In genomic region chr19:10085641-10086031, GRCh38 we compare ENCODE assay signal across 7 cellular contexts. TPM values are rescaled to one million over a fixed set of nuclear protein-coding genes. Genes with fewer than 3 reads are reported as not detected.
DNase-seq lines count a peak whose midpoint lies in the region; ATAC-seq lines count a peak whose summit lies in the region.

No MANE protein-coding gene starts in this region.

- peaks cover 0 to 17% (median 16%) of the 10 kb centered on the region in 5 donors for H3K4me1 ChIP-seq in subcutaneous abdominal adipose tissue (ENCODE audit: control insufficient read depth in 5 of 5, insufficient read depth in 5 of 5, low read length in 5 of 5)

- H3K27ac ChIP-seq in subcutaneous abdominal adipose tissue (ENCODE audit: low read depth, low read length): peak overlapping the region; percentile 70

- no peaks in the 10 kb centered on the region for H3K27me3 Mint-ChIP-seq in activated T-helper 2 cell treated with anti-CD3 and anti-CD28 coated beads, Interferon-gamma antibody, Interleukin-2, Interleukin-4, amounts not matched to agents 10 μg/mL and 5 μg/mL and 100 μg/mL, durations not matched to agents 14 hours and 24 hours and 36 hours (ENCODE audit: low read depth)
- peaks cover 0 to 2% (median 2%) of the 10 kb centered on the region in 3 donors for H3K27me3 Mint-ChIP-seq in immature natural killer cell (ENCODE audit: low read depth in 3 of 3)

- peak overlapping the region; percentile 62 to 91 (median 87) for H3K4me3 ChIP-seq in subcutaneous abdominal adipose tissue (ENCODE audit: low read depth in 1 of 5, low read length in 5 of 5)

- peaks cover 0 to 14% (median 13%) of the 10 kb centered on the region in 5 donors for H3K36me3 ChIP-seq in subcutaneous abdominal adipose tissue (ENCODE audit: control insufficient read depth in 5 of 5, insufficient read depth in 5 of 5, low read length in 5 of 5)

- peaks cover 0 to 3% (median 0%) of the 10 kb centered on the region in 5 donors for H3K27me3 ChIP-seq in subcutaneous abdominal adipose tissue (ENCODE audit: control insufficient read depth in 5 of 5, insufficient read depth in 4 of 5, low read length in 5 of 5)

- intact Hi-C loops in activated T-helper 2 cell treated with anti-CD3 and anti-CD28 coated beads, Interferon-gamma antibody, Interleukin-2, Interleukin-4, amounts not matched to agents 10 μg/mL and 5 μg/mL and 100 μg/mL, durations not matched to agents 14 hours and 24 hours and 36 hours (cut with micrococcal nuclease): no loop called here

- H3K4me3 Mint-ChIP-seq in activated T-helper 2 cell treated with anti-CD3 and anti-CD28 coated beads, Interferon-gamma antibody, Interleukin-2, Interleukin-4, amounts not matched to agents 10 μg/mL and 5 μg/mL and 100 μg/mL, durations not matched to agents 14 hours and 24 hours and 36 hours (ENCODE audit: low read depth): peak overlapping the region; percentile 81
- H3K4me3 Mint-ChIP-seq in immature natural killer cell: peak overlapping the region; percentile 83 to 91 (median 88)

- ATAC-seq in HG03342 (IDR thresholded peaks at IDR 0.05; ENCODE audit: unreplicated experiment): peak; percentile 3

- H3K9me3 ChIP-seq in subcutaneous abdominal adipose tissue (ENCODE audit: control insufficient read depth in 5 of 5, low read length in 5 of 5): no peaks in the 10 kb centered on the region

- H3K4me1 Mint-ChIP-seq in activated T-helper 2 cell treated with anti-CD3 and anti-CD28 coated beads, Interferon-gamma antibody, Interleukin-2, Interleukin-4, amounts not matched to agents 10 μg/mL and 5 μg/mL and 100 μg/mL, durations not matched to agents 14 hours and 24 hours and 36 hours (ENCODE audit: low read depth): peaks cover 11% of the 10 kb centered on the region
- H3K4me1 Mint-ChIP-seq in immature natural killer cell: peaks cover 9 to 13% of the 10 kb centered on the region in 2 donors

- H3K9ac ChIP-seq in subcutaneous abdominal adipose tissue (ENCODE audit: low read length in 5 of 5): peak overlapping the region in 4 of 5 donors; percentile 82 to 90 (median 86)

- peaks cover 23% of the 10 kb centered on the region for H3K36me3 Mint-ChIP-seq in activated T-helper 2 cell treated with anti-CD3 and anti-CD28 coated beads, Interferon-gamma antibody, Interleukin-2, Interleukin-4, amounts not matched to agents 10 μg/mL and 5 μg/mL and 100 μg/mL, durations not matched to agents 14 hours and 24 hours and 36 hours (ENCODE audit: low read depth)
- H3K36me3 Mint-ChIP-seq in immature natural killer cell: peaks cover 0 to 8% (median 0%) of the 10 kb centered on the region in 3 donors

- peak overlapping the region; percentile 50 for H3K27ac Mint-ChIP-seq in activated T-helper 2 cell treated with anti-CD3 and anti-CD28 coated beads, Interferon-gamma antibody, Interleukin-2, Interleukin-4, amounts not matched to agents 10 μg/mL and 5 μg/mL and 100 μg/mL, durations not matched to agents 14 hours and 24 hours and 36 hours
- H3K27ac Mint-ChIP-seq in immature natural killer cell: peak overlapping the region; percentile 79 to 89 (median 88)

- no peaks in the 10 kb centered on the region for H3K9me3 Mint-ChIP-seq in activated T-helper 2 cell treated with anti-CD3 and anti-CD28 coated beads, Interferon-gamma antibody, Interleukin-2, Interleukin-4, amounts not matched to agents 10 μg/mL and 5 μg/mL and 100 μg/mL, durations not matched to agents 14 hours and 24 hours and 36 hours
- no peaks in the 10 kb centered on the region for H3K9me3 Mint-ChIP-seq in immature natural killer cell

- DNase-seq in activated T-helper 2 cell treated with anti-CD3 and anti-CD28 coated beads, Interferon-gamma antibody, Interleukin-2, Interleukin-4, amounts not matched to agents 10 μg/mL and 5 μg/mL and 100 μg/mL, durations not matched to agents 14 hours and 24 hours and 36 hours (ENCODE audit: low spot score): no peak
- DNase-seq in immature natural killer cell (peak in 1 of 3 donors; percentile 17), LoVo (ENCODE audit: low spot score) (no peak), HK-2 (ENCODE audit: unreplicated experiment) (no peak), T1000 (lab: John Stamatoyannopoulos, UW) (no peak)

RNA-seq across cellular contexts. Expression of gene SHFL, which starts 0.5 kb away (rescaled TPM):
- total RNA-seq in activated T-helper 2 cell treated with anti-CD3 and anti-CD28 coated beads, Interferon-gamma antibody, Interleukin-2, Interleukin-4, amounts not matched to agents 10 μg/mL and 5 μg/mL and 100 μg/mL, durations not matched to agents 14 hours and 24 hours and 36 hours: 56.1 and 56.2 TPM in 2 replicates
- polyA plus RNA-seq in immature natural killer cell: 10 to 100 TPM; 39.4 to 78.4 (median 44.2) TPM

RNA-seq across cellular contexts. Expression of gene ANGPTL6, which starts 16.8 kb away (rescaled TPM):
- total RNA-seq in activated T-helper 2 cell treated with anti-CD3 and anti-CD28 coated beads, Interferon-gamma antibody, Interleukin-2, Interleukin-4, amounts not matched to agents 10 μg/mL and 5 μg/mL and 100 μg/mL, durations not matched to agents 14 hours and 24 hours and 36 hours: 7.7 and 8.0 TPM in 2 replicates
- 1 to 10 TPM in 2 of 3 donors, under 1 TPM in 1; 0.53 to 1.9 (median 1.2) TPM for polyA plus RNA-seq in immature natural killer cell

RNA-seq across cellular contexts. Expression of gene PPAN, which starts 20.5 kb away (rescaled TPM):
- total RNA-seq in activated T-helper 2 cell treated with anti-CD3 and anti-CD28 coated beads, Interferon-gamma antibody, Interleukin-2, Interleukin-4, amounts not matched to agents 10 μg/mL and 5 μg/mL and 100 μg/mL, durations not matched to agents 14 hours and 24 hours and 36 hours: 160 and 162 TPM in 2 replicates
- 10 to 100 TPM; 12.1 to 44.8 (median 18.4) TPM for polyA plus RNA-seq in immature natural killer cell

RNA-seq across cellular contexts. Expression of gene P2RY11, which starts 25.9 kb away (rescaled TPM):
- 41.8 and 46.5 TPM in 2 replicates for total RNA-seq in activated T-helper 2 cell treated with anti-CD3 and anti-CD28 coated beads, Interferon-gamma antibody, Interleukin-2, Interleukin-4, amounts not matched to agents 10 μg/mL and 5 μg/mL and 100 μg/mL, durations not matched to agents 14 hours and 24 hours and 36 hours
- 10 to 100 TPM in 1 of 3 donors, 1 to 10 TPM in 2; 2.6 to 26.7 (median 6.9) TPM for polyA plus RNA-seq in immature natural killer cell

RNA-seq across cellular contexts. Expression of gene EIF3G, which starts 34.1 kb away (rescaled TPM):
- total RNA-seq in activated T-helper 2 cell treated with anti-CD3 and anti-CD28 coated beads, Interferon-gamma antibody, Interleukin-2, Interleukin-4, amounts not matched to agents 10 μg/mL and 5 μg/mL and 100 μg/mL, durations not matched to agents 14 hours and 24 hours and 36 hours: 303 and 306 TPM in 2 replicates
- polyA plus RNA-seq in immature natural killer cell: 100 to 1,000 TPM; 334 to 509 (median 485) TPM
